Comparison of ENCODE assay signal across 6 cellular contexts in genomic region chr19:35986664-35987570, GRCh38. TPM values are rescaled to one million over a fixed set of nuclear protein-coding genes. Genes with fewer than 3 reads are reported as not detected.
DNase-seq lines count a peak whose midpoint lies in the region; ATAC-seq and TF ChIP-seq lines count a peak whose summit lies in the region.

No MANE protein-coding gene starts in this region.

- intact Hi-C loops in right cardiac atrium (cut with DNase I) = no loop called here
- intact Hi-C loops in upper lobe of right lung (cut with DNase I) = no loop called here

- peaks cover 6% of the 10 kb centered on the region for H3K4me1 Mint-ChIP-seq in T-helper 17 cell

- no peak overlapping the region for H3K27ac Mint-ChIP-seq in T-helper 17 cell

- H3K9me3 ChIP-seq in T-helper 17 cell (ENCODE audit: control insufficient read depth, low read length, poor library complexity, severe bottlenecking) = no peaks in the 10 kb centered on the region
- no peaks in the 10 kb centered on the region for H3K9me3 ChIP-seq in right cardiac atrium (ENCODE audit: control insufficient read depth, low read length)
- H3K9me3 ChIP-seq in upper lobe of right lung = no peaks in the 10 kb centered on the region

- TF ChIP-seq CTCF in upper lobe of right lung (IDR thresholded peaks at IDR 0.05) = no peak

- H3K4me1 ChIP-seq in right cardiac atrium (ENCODE audit: control insufficient read depth, insufficient read depth, low read length) (no peaks in the 10 kb centered on the region), upper lobe of right lung (no peaks in the 10 kb centered on the region)

- 8% methylated on average over 54 of the region's 54 CpGs for WGBS in right cardiac atrium

- DNase-seq in activated T-cell treated with anti-CD3 and anti-CD28 coated beads for 48 hours (ENCODE audit: low read depth) (peak; percentile 9), activated T-cell treated with anti-CD3 and anti-CD28 coated beads for 4 hours (no peak), T-helper 17 cell (no peak), right cardiac atrium (peak in 2 of 3 donors; percentile 66 to 82), upper lobe of right lung (no peak)

- H3K27ac ChIP-seq in right cardiac atrium (ENCODE audit: low read length) (no peak overlapping the region), upper lobe of right lung (no peak overlapping the region)

- H3K4me3 ChIP-seq in right cardiac atrium (ENCODE audit: low read length) (peak overlapping the region; percentile 44), upper lobe of right lung (peak overlapping the region; percentile 35)

- peaks cover 5% of the 10 kb centered on the region for H3K36me3 Mint-ChIP-seq in T-helper 17 cell (ENCODE audit: low read depth)

- H3K27me3 ChIP-seq in right cardiac atrium (ENCODE audit: control insufficient read depth, insufficient read depth) (no peaks in the 10 kb centered on the region), upper lobe of right lung (peaks cover 29% of the 10 kb centered on the region)

- H3K27me3 Mint-ChIP-seq in T-helper 17 cell = peaks cover 38% of the 10 kb centered on the region

- peak; percentile 61 for ATAC-seq in T-helper 17 cell
- ATAC-seq in right cardiac atrium = peak; percentile 47 to 56
- peak; percentile 69 for ATAC-seq in upper lobe of right lung
- no peak for ATAC-seq in GM18511 (IDR thresholded peaks at IDR 0.05; ENCODE audit: unreplicated experiment)

- H3K36me3 ChIP-seq in upper lobe of right lung = no peaks in the 10 kb centered on the region

- peak overlapping the region; percentile 86 for H3K4me3 Mint-ChIP-seq in T-helper 17 cell

RNA-seq across cellular contexts. Expression of gene SDHAF1, which starts 8.1 kb away (rescaled TPM):
- total RNA-seq in T-helper 17 cell = 1 to 10 TPM; 6.2 to 6.9 TPM
- 10 to 100 TPM; 10.9 to 14.9 (median 13.3) TPM for total RNA-seq in right cardiac atrium
- 11.2 TPM for polyA plus RNA-seq in right cardiac atrium
- total RNA-seq in upper lobe of right lung = 14.2 TPM

RNA-seq across cellular contexts. Expression of gene SYNE4, which starts 21.7 kb away (rescaled TPM):
- total RNA-seq in T-helper 17 cell (1 to 10 TPM; 1.8 to 2.0 TPM), right cardiac atrium (under 1 TPM in 3 of 4 donors, not detected in 1; 0.12 to 0.25 (median 0.14) TPM), upper lobe of right lung (8.1 TPM)
- polyA plus RNA-seq in right cardiac atrium = 0.18 TPM

RNA-seq across cellular contexts. Expression of gene ALKBH6, which starts 27.1 kb away (rescaled TPM):
- 10 to 100 TPM; 33.3 to 34.2 TPM for total RNA-seq in T-helper 17 cell
- 10 to 100 TPM in 3 of 4 donors, 1 to 10 TPM in 1; 8.8 to 16.3 (median 12.0) TPM for total RNA-seq in right cardiac atrium
- polyA plus RNA-seq in right cardiac atrium = 18.0 TPM
- 18.7 TPM for total RNA-seq in upper lobe of right lung

RNA-seq across cellular contexts. Expression of gene CLIP3, which starts 45.8 kb away (rescaled TPM):
- total RNA-seq in T-helper 17 cell (1 to 10 TPM; 3.8 TPM), right cardiac atrium (10 to 100 TPM in 3 of 4 donors, 1 to 10 TPM in 1; 8.7 to 11.3 (median 10.3) TPM), upper lobe of right lung (10.5 TPM)
- 4.8 TPM for polyA plus RNA-seq in right cardiac atrium

RNA-seq across cellular contexts. Expression of gene LRFN3, which starts 50.7 kb away (rescaled TPM):
- total RNA-seq in T-helper 17 cell (1 to 10 TPM; 6.8 to 8.7 TPM), right cardiac atrium (10 to 100 TPM in 1 of 4 donors, 1 to 10 TPM in 3; 8.2 to 10.8 (median 9.0) TPM), upper lobe of right lung (10.5 TPM)
- polyA plus RNA-seq in right cardiac atrium = 8.4 TPM

Comparison
In these comparisons a context has a peak if more than half of its experiments do, and no peak if none do; other contexts are left out.
1. DNase-seq: peak in activated T-cell treated with anti-CD3 and anti-CD28 coated beads for 48 hours (single experiment) and right cardiac atrium (2 of 3); none in activated T-cell treated with anti-CD3 and anti-CD28 coated beads for 4 hours (single experiment), T-helper 17 cell (0 of 3) and upper lobe of right lung (single experiment).